8 cellular contexts compared by ENCODE assay signal in genomic region chr4:140756292-140757219, GRCh38. TPM values are rescaled to one million over a fixed set of nuclear protein-coding genes. Genes with fewer than 3 reads are reported as not detected.
A peak's percentile ranks its signal among the peaks of the same experiment; 100 is the strongest.
DNase-seq lines count a peak whose midpoint lies in the region; ATAC-seq and TF ChIP-seq lines count a peak whose summit lies in the region.

TBC1D9 (minus strand) TSS chr4:140756385; CDS start chr4:140756045, 340 bp downstream.

- TF ChIP-seq CTCF in nephron (IDR thresholded peaks at IDR 0.05; ENCODE audit: unreplicated experiment in 3 of 3) = no peak

- peaks cover 79% of the 10 kb centered on the region for H3K27me3 Mint-ChIP-seq in activated naive CD8-positive, alpha-beta T cell treated with anti-CD3 and anti-CD28 coated beads for 36 hours
- peaks cover 12% of the 10 kb centered on the region for H3K27me3 Mint-ChIP-seq in nephron (ENCODE audit: low read depth)

- ATAC-seq in GM19397 (IDR thresholded peaks at IDR 0.05; ENCODE audit: unreplicated experiment) (peak; percentile 39), HG03457 (IDR thresholded peaks at IDR 0.05; ENCODE audit: unreplicated experiment) (peak; percentile 41)

- DNase-seq in D341Med (ENCODE audit: low spot score) (peak; percentile 87), NCI-H510A treated with DMSO at 0.1 percent for 48 hours (lab: John Stamatoyannopoulos, UW) (peak; percentile 79), globus pallidus (ENCODE audit: low spot score) (peak; percentile 33), GF-D8 (lab: John Stamatoyannopoulos, UW) (no peak)
- peak; percentile 4 for DNase-seq in activated naive CD8-positive, alpha-beta T cell treated with anti-CD3 and anti-CD28 coated beads for 36 hours

- H3K4me3 Mint-ChIP-seq in activated naive CD8-positive, alpha-beta T cell treated with anti-CD3 and anti-CD28 coated beads for 36 hours = peak within 1 kb of the TSS; percentile 51
- peak within 1 kb of the TSS; percentile 88 to 91 (median 91) for H3K4me3 Mint-ChIP-seq in nephron

- no peaks in the 10 kb centered on the region for H3K36me3 Mint-ChIP-seq in activated naive CD8-positive, alpha-beta T cell treated with anti-CD3 and anti-CD28 coated beads for 36 hours
- peaks cover 18% of the 10 kb centered on the region for H3K36me3 Mint-ChIP-seq in nephron (ENCODE audit: low read depth)

- no peak within 1 kb of the TSS for H3K27ac Mint-ChIP-seq in activated naive CD8-positive, alpha-beta T cell treated with anti-CD3 and anti-CD28 coated beads for 36 hours
- peak within 1 kb of the TSS; percentile 87 to 98 (median 88) for H3K27ac Mint-ChIP-seq in nephron

- H3K4me1 Mint-ChIP-seq in activated naive CD8-positive, alpha-beta T cell treated with anti-CD3 and anti-CD28 coated beads for 36 hours = peaks cover 13% of the 10 kb centered on the region
- H3K4me1 Mint-ChIP-seq in nephron = peaks cover 18% of the 10 kb centered on the region

- no peaks in the 10 kb centered on the region for H3K9me3 Mint-ChIP-seq in activated naive CD8-positive, alpha-beta T cell treated with anti-CD3 and anti-CD28 coated beads for 36 hours
- peaks cover 9% of the 10 kb centered on the region for H3K9me3 Mint-ChIP-seq in nephron

RNA-seq across cellular contexts. Expression of gene TBC1D9, which starts in this region (rescaled TPM):
- under 1 TPM; 0.04 to 0.06 TPM for total RNA-seq in activated naive CD8-positive, alpha-beta T cell treated with anti-CD3 and anti-CD28 coated beads for 36 hours

Comparison
In these comparisons a context has a peak if more than half of its experiments do, and no peak if none do; other contexts are left out.
1. Peak in DNase-seq in activated naive CD8-positive, alpha-beta T cell treated with anti-CD3 and anti-CD28 coated beads for 36 hours; RNA of the gene not detected or under 1 TPM.